ENCODE assay signal across 8 cellular contexts in the genomic region with DNA sequence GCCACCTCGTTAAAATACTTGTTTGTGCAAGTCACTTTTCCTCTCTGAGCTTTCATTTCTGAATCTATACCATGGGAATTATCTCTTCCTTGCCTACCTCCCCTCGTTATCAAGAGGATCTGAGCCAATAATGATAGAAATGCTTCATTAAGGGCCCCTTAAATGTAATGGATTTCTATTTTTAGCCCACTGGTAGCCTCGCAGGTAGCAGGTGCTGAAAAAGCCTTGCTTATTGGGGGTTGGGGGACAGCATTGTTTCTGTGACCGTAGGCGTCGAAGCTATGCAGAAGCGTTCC. TPM values are rescaled to one million over a fixed set of nuclear protein-coding genes. Genes with fewer than 3 reads are reported as not detected.
DNase-seq lines count a peak whose midpoint lies in the region; ATAC-seq, FAIRE-seq and TF ChIP-seq lines count a peak whose summit lies in the region.

No MANE protein-coding gene starts in this region.

- CTCF ChIA-PET in CD4-positive, alpha-beta memory T cell (lab: Charles Lee; ENCODE audit: partially characterized antibody): interaction anchor here (0.7 to 1.4 kb wide), 3 partner anchors 21 to 229 kb away, joined by 3 to 4 read pairs (median 3); no protein-coding TSS in a partner anchor
- CTCF ChIA-PET in H1 (lab: Charles Lee; ENCODE audit: partially characterized antibody): interaction anchor here (0.7 to 1.2 kb wide), 4 partner anchors 33 to 218 kb away, joined by 3 to 4 read pairs (median 3); no protein-coding TSS in a partner anchor

- POLR2A ChIA-PET in CD4-positive, alpha-beta memory T cell (lab: Charles Lee; ENCODE audit: partially characterized antibody): interaction anchor here (0.8 to 2.5 kb wide), 17 partner anchors 11 to 767 kb away, joined by 3 to 15 read pairs (median 4); partner anchors contain the start of genes ANP32A, CLN6, FEM1B and MAP2K5
- POLR2A ChIA-PET in H1 (lab: Charles Lee; ENCODE audit: partially characterized antibody): interaction anchor here (0.6 to 3.2 kb wide), 6 partner anchors 8 to 240 kb away, joined by 3 to 15 read pairs (median 4); no protein-coding TSS in a partner anchor

- H3K36me3 Mint-ChIP-seq in CD4-positive, alpha-beta memory T cell: peaks cover 0 to 12% of the 10 kb centered on the region in 2 donors

- peak overlapping the region; percentile 91 for H3K27ac ChIP-seq in CD4-positive, alpha-beta memory T cell (ENCODE audit: low read depth, low read length)
- H3K27ac ChIP-seq in H1 (ENCODE audit: low read depth, low read length) (0 out of 2 replicates have a peak overlapping the region, but pooled peaks have one; percentile 21), neutrophil (peak overlapping the region; percentile 98)

- no peak overlapping the region for H2AK5ac ChIP-seq in H1 (ENCODE audit: low read depth, low read length)

- no peaks in the 10 kb centered on the region for H3K36me3 ChIP-seq in CD4-positive, alpha-beta memory T cell (ENCODE audit: insufficient read depth, low read length)
- no peaks in the 10 kb centered on the region for H3K36me3 ChIP-seq in MG63
- no peaks in the 10 kb centered on the region for H3K36me3 ChIP-seq in H1 (ENCODE audit: control insufficient read depth in 2 of 4, insufficient read depth in 4 of 4, low read length in 3 of 4)
- no peaks in the 10 kb centered on the region for H3K36me3 ChIP-seq in neutrophil

- no peaks in the 10 kb centered on the region; the same call in 1 of the 2 replicates for H3K79me1 ChIP-seq in H1 (ENCODE audit: low read depth, low read length)

- peak overlapping the region in 3 of 4 experiments; percentile 49 to 59 (median 54); a peak in 4 of 7 replicates for H3K9ac ChIP-seq in H1 (replicated peaks in 1 of 4; ENCODE audit: extremely low read depth in 1 of 4, low read depth in 3 of 4, low read length in 3 of 4)

- H4K20me1 ChIP-seq in H1 (replicated peaks in 1 of 2; ENCODE audit: control insufficient read depth in 1 of 2, insufficient read depth in 2 of 2, low read length in 2 of 2): peaks cover 3 to 12% of the 10 kb centered on the region in 2 experiments

- H3K23me2 ChIP-seq in H1 (ENCODE audit: low read depth, low read length): peaks cover 8% of the 10 kb centered on the region; the same call in 1 of the 2 replicates

- no peak for ATAC-seq in HG03175 (IDR thresholded peaks at IDR 0.05; ENCODE audit: unreplicated experiment)

- peak overlapping the region; percentile 81 for H4K8ac ChIP-seq in H1 (ENCODE audit: extremely low read depth, insufficient read depth, low read length)

- no peaks in the 10 kb centered on the region for H3K27me3 ChIP-seq in CD4-positive, alpha-beta memory T cell (ENCODE audit: insufficient read depth, low read length)
- no peaks in the 10 kb centered on the region for H3K27me3 ChIP-seq in MG63
- H3K27me3 ChIP-seq in H1 (replicated peaks in 1 of 4; ENCODE audit: control insufficient read depth in 3 of 4, extremely low read depth in 1 of 4, insufficient read depth in 3 of 4, low read length in 3 of 4): no peaks in the 10 kb centered on the region; a peak in 1 of 7 replicates
- no peaks in the 10 kb centered on the region for H3K27me3 ChIP-seq in neutrophil

- peaks cover 36% of the 10 kb centered on the region for H3K4me1 ChIP-seq in CD4-positive, alpha-beta memory T cell (ENCODE audit: insufficient read depth, low read length)
- H3K4me1 ChIP-seq in H1 (replicated peaks in 1 of 4; ENCODE audit: control insufficient read depth in 3 of 4, insufficient read depth in 4 of 4, low read length in 3 of 4) (peaks cover 0 to 5% (median 3%) of the 10 kb centered on the region in 4 experiments; a peak in 3 of 7 replicates), neutrophil (ENCODE audit: control insufficient read depth in 1 of 2, insufficient read depth in 1 of 2, low read depth in 1 of 2, low read length in 1 of 2) (peaks cover 38 to 43% of the 10 kb centered on the region in 2 experiments)

- no peak overlapping the region for H3K14ac ChIP-seq in H1 (ENCODE audit: insufficient read length)

- no peak overlapping the region for H2BK120ac ChIP-seq in H1 (replicated peaks; ENCODE audit: low read depth, low read length)

- TF ChIP-seq POLR2A in H1 (IDR thresholded peaks at IDR 0.05; ENCODE audit: control extremely low read depth in 1 of 2, low read depth in 2 of 2, low read length in 2 of 2): no peak

- H3K18ac ChIP-seq in H1 (ENCODE audit: extremely low read depth, low read length): no peak overlapping the region; the same call in 1 of the 2 replicates

- intact Hi-C loops in CD4-positive, alpha-beta memory T cell (cut with micrococcal nuclease): loop anchor here (10.0 kb wide), 1 partner anchor 799 kb away; the partner anchor contains the start of genes AAGAB and IQCH

- peak in 1 of 5 donors; percentile 2 for DNase-seq in CD4-positive, alpha-beta memory T cell
- DNase-seq in MG63 (no peak), H1 (ENCODE audit: low read depth in 1 of 2, low spot score in 2 of 2) (no peak), occipital lobe (lab: John Stamatoyannopoulos, UW) (no peak), middle frontal gyrus (ENCODE audit: extremely low spot score, low spot score) (no peak), NCI-H2081 (lab: John Stamatoyannopoulos, UW) (no peak)

- peak overlapping the region; percentile 77; the same call in 1 of the 2 replicates for H2BK15ac ChIP-seq in H1 (ENCODE audit: low read length)

- no peak overlapping the region for H2BK12ac ChIP-seq in H1 (ENCODE audit: low read depth, low read length)

- H2BK5ac ChIP-seq in H1 (ENCODE audit: low read depth, low read length): no peak overlapping the region

- TF ChIP-seq RAD21 in H1 (IDR thresholded peaks at IDR 0.05 in 1 of 2, conservative IDR thresholded peaks at IDR 0.05 in 1 of 2; ENCODE audit: low read depth in 2 of 2, low read length in 2 of 2): no peak

- H2BK20ac ChIP-seq in H1 (ENCODE audit: low read length): no peak overlapping the region

- H3K23ac ChIP-seq in H1 (ENCODE audit: insufficient read length): no peak overlapping the region

- H3K56ac ChIP-seq in H1 (replicated peaks; ENCODE audit: insufficient read length, low read depth, low read length): no peak overlapping the region

- H3K27me3 Mint-ChIP-seq in CD4-positive, alpha-beta memory T cell: peaks cover 0 to 2% of the 10 kb centered on the region in 2 donors

- H4K91ac ChIP-seq in H1 (replicated peaks; ENCODE audit: insufficient read length, low read length): peak overlapping the region; percentile 52

- H4K5ac ChIP-seq in H1 (ENCODE audit: insufficient read length, low read depth, low read length): peak overlapping the region; percentile 87

- H3K4me3 Mint-ChIP-seq in CD4-positive, alpha-beta memory T cell: peak overlapping the region; percentile 90 to 95 (median 92)

- peak overlapping the region; percentile 63 to 80 for H3K4me3 ChIP-seq in CD4-positive, alpha-beta memory T cell (ENCODE audit: low read length in 2 of 2)
- H3K4me3 ChIP-seq in MG63 (peak overlapping the region; percentile 91), H1 (ENCODE audit: extremely low read depth in 1 of 4, insufficient read depth in 2 of 4, low read depth in 3 of 4, low read length in 4 of 4) (peak overlapping the region; percentile 56 to 94 (median 77)), neutrophil (ENCODE audit: low read depth in 1 of 2, low read length in 1 of 2) (peak overlapping the region; percentile 95 to 99)

- no peak for TF ChIP-seq CTCF in H1 (IDR thresholded peaks at IDR 0.05; ENCODE audit: control extremely low read depth in 1 of 3, insufficient read depth in 1 of 3, low read depth in 1 of 3, low read length in 3 of 3)
- TF ChIP-seq CTCF in neutrophil (IDR thresholded peaks at IDR 0.05): no peak

- H3K79me2 ChIP-seq in H1 (ENCODE audit: control insufficient read depth in 1 of 2, insufficient read depth in 2 of 2, low read length in 2 of 2): peaks cover 5 to 38% of the 10 kb centered on the region in 2 experiments; a peak in 3 of 4 replicates

- TF ChIP-seq EP300 in H1 (IDR thresholded peaks at IDR 0.05; ENCODE audit: borderline replicate concordance in 1 of 2, low read depth in 2 of 2, low read length in 2 of 2): no peak

- 14% methylated on average over 7 of the region's 7 CpGs; no CpG with 5 or more reads in 1 of the 2 experiments for WGBS in H1 (ENCODE audit: extremely low coverage in 1 of 2, insufficient coverage in 1 of 2, insufficient read length in 1 of 2, insufficient replicate concordance in 2 of 2, low coverage in 1 of 2, low lambda C conversion rate in 2 of 2, missing lambda C conversion rate in 1 of 2), 2 experiments

- no peaks in the 10 kb centered on the region for H3K9me3 Mint-ChIP-seq in CD4-positive, alpha-beta memory T cell

- H3K27ac Mint-ChIP-seq in CD4-positive, alpha-beta memory T cell: peak overlapping the region in 5 of 7 donors; percentile 4 to 94 (median 83)

- no peaks in the 10 kb centered on the region for H3K9me3 ChIP-seq in CD4-positive, alpha-beta memory T cell (ENCODE audit: control insufficient read depth in 1 of 2, low read length in 2 of 2)
- H3K9me3 ChIP-seq in MG63 (no peaks in the 10 kb centered on the region), H1 (ENCODE audit: insufficient read depth in 2 of 2, low read depth in 1 of 2, low read length in 1 of 2) (no peaks in the 10 kb centered on the region), neutrophil (no peaks in the 10 kb centered on the region)

- peak overlapping the region; percentile 51 to 76 for H3K4me2 ChIP-seq in H1 (ENCODE audit: insufficient read depth in 1 of 2, low read depth in 2 of 2, low read length in 2 of 2)

- FAIRE-seq in H1 (lab: Jason Lieb, UNC): no peak

- H2AFZ ChIP-seq in H1 (ENCODE audit: low read length): peak overlapping the region; percentile 54; the same call in 1 of the 2 replicates

- H3K4ac ChIP-seq in H1 (replicated peaks; ENCODE audit: insufficient read length, low read depth, low read length): no peak overlapping the region

- peaks cover 25 to 41% (median 32%) of the 10 kb centered on the region in 4 donors for H3K4me1 Mint-ChIP-seq in CD4-positive, alpha-beta memory T cell

TF ChIP-seq in H1, 55 proteins besides CTCF, POLR2A, EP300 and RAD21 (continues in another document):
- TF ChIP-seq ASH2L (IDR thresholded peaks at IDR 0.05; ENCODE audit: low read length): peak; percentile 61

RNA-seq across cellular contexts. Expression of gene PIAS1, which starts 0.5 kb away (rescaled TPM):
- 10 to 100 TPM; 86.0 to 86.2 TPM for total RNA-seq in CD4-positive, alpha-beta memory T cell
- polyA plus RNA-seq in CD4-positive, alpha-beta memory T cell: 100 to 1,000 TPM; 111 to 149 TPM
- 7.6 and 30.4 TPM in 2 replicates for total RNA-seq in MG63 (2014; rRNA removed; shearing (Covaris generic); ENCODE audit: low replicate concordance)
- 30.8 and 33.5 TPM in 2 replicates for total RNA-seq in H1 (2021; fragmentation: NEBNext Ultra II Directional; extraction: Animal tissue kit (Norgen Biotek cat#: 25700))
- 29.1 and 34.5 TPM in 2 replicates for polyA plus RNA-seq in H1 (2011; rRNA removed)
- polyA plus RNA-seq in H1 (2011; cell fraction: cytosol; rRNA removed): 22.2 TPM
- polyA plus RNA-seq in H1 (2011; cell fraction: nucleus; rRNA removed): 35.8 TPM
- polyA plus RNA-seq in H1 (2012, experiment 1 of 2): 21.1 to 31.2 TPM (median 29.7 TPM) in 4 replicates
- 5.8 TPM for polyA plus RNA-seq in H1 (2012, experiment 2 of 2)
- 36.5 TPM for polyA plus RNA-seq in H1 (2013, experiment 1 of 2)
- polyA plus RNA-seq in H1 (2013, experiment 2 of 2): 40.3 TPM
- 104 and 146 TPM in 2 replicates for polyA minus RNA-seq in H1 (2011; rRNA and poly(A)+ RNA removed)
- polyA minus RNA-seq in H1 (2011; cell fraction: cytosol; rRNA and poly(A)+ RNA removed): 39.8 TPM
- polyA minus RNA-seq in H1 (2011; cell fraction: nucleus; rRNA and poly(A)+ RNA removed): 103 TPM
- 24.0 TPM for total RNA-seq in occipital lobe

Comparison
In these comparisons a context has a peak if more than half of its experiments do, and no peak if none do; other contexts are left out.
1. H3K27ac ChIP-seq: peak in every context shown above with its lines; median percentile 98 in neutrophil; 91 in CD4-positive, alpha-beta memory T cell; 21 in H1.